In genomic region chr4:40309250-40309774, GRCh38 we compare ENCODE assay signal across 8 cellular contexts. TPM values are rescaled to one million over a fixed set of nuclear protein-coding genes. Genes with fewer than 3 reads are reported as not detected.
DNase-seq lines count a peak whose midpoint lies in the region; ATAC-seq and TF ChIP-seq lines count a peak whose summit lies in the region.

No MANE protein-coding gene starts in this region.

- H3K4me2 ChIP-seq in GM23248 (ENCODE audit: unreplicated experiment): peak overlapping the region; percentile 88

- DNase-seq in CD8-positive, alpha-beta T cell: peak; percentile 84 to 94 (median 91)
- DNase-seq in GM23248 (peak; percentile 86), NT2/D1 (ENCODE audit: low read depth, low spot score) (peak; percentile 80), cardiac muscle cell (ENCODE audit: low read depth in 1 of 2, low spot score in 1 of 2) (peak; percentile 88 to 92), retina (peak; percentile 84), DMS79 treated with DMSO at 0.1 percent for 48 hours (lab: John Stamatoyannopoulos, UW) (no peak)
- DNase-seq in activated gamma-delta T cell treated with anti-CD3 and anti-CD28 coated beads, Interleukin-2, amount 50 U/mL, for 16 hours (ENCODE audit: low read depth): peak; percentile 83
- DNase-seq in stimulated activated naive CD4-positive, alpha-beta T cell (lab: John Stamatoyannopoulos, UW): no peak

- no peaks in the 10 kb centered on the region for H3K27me3 Mint-ChIP-seq in CD8-positive, alpha-beta T cell (ENCODE audit: low read depth)

- H3F3A ChIP-seq in GM23248 (ENCODE audit: insufficient read depth): no peaks in the 10 kb centered on the region

- H3K9me2 ChIP-seq in GM23248 (ENCODE audit: insufficient read depth): no peaks in the 10 kb centered on the region

- no peaks in the 10 kb centered on the region for H3K27me3 ChIP-seq in CD8-positive, alpha-beta T cell (ENCODE audit: insufficient read depth, low read length)
- H3K27me3 ChIP-seq in GM23248 (replicated peaks; ENCODE audit: insufficient read depth) (no peaks in the 10 kb centered on the region), NT2/D1 (ENCODE audit: insufficient read depth, insufficient read length) (peaks cover 2% of the 10 kb centered on the region), cardiac muscle cell (no peaks in the 10 kb centered on the region)

- H3K27ac Mint-ChIP-seq in CD8-positive, alpha-beta T cell: peak overlapping the region; percentile 99

- H3K9ac ChIP-seq in GM23248 (peak overlapping the region; percentile 54), NT2/D1 (ENCODE audit: insufficient read length, low read depth) (no peak overlapping the region)

- no peaks in the 10 kb centered on the region for H3K79me2 ChIP-seq in GM23248 (ENCODE audit: insufficient read depth)

- H4K20me1 ChIP-seq in GM23248 (ENCODE audit: insufficient read depth): no peaks in the 10 kb centered on the region

- in situ Hi-C loops in GM23248 (cut with MboI): loop anchor here (25.0 kb wide), 1 partner anchor 622 kb away; the partner anchor contains the start of gene UBE2K

- no peaks in the 10 kb centered on the region for H3K9me3 ChIP-seq in CD8-positive, alpha-beta T cell (ENCODE audit: low read length)
- H3K9me3 ChIP-seq in GM23248 (ENCODE audit: low read depth): no peaks in the 10 kb centered on the region
- peaks cover 10% of the 10 kb centered on the region; the same call in 1 of the 2 replicates for H3K9me3 ChIP-seq in NT2/D1 (ENCODE audit: insufficient read depth, low read length)
- no peaks in the 10 kb centered on the region for H3K9me3 ChIP-seq in cardiac muscle cell (ENCODE audit: low read depth)

- POLR2A ChIA-PET in CD8-positive, alpha-beta T cell (lab: Charles Lee): interaction anchor here (0.6 to 5.2 kb wide), 24 partner anchors 19 to 522 kb away, joined by 3 to 41 read pairs (median 6); no protein-coding TSS in a partner anchor

- 2% methylated on average over 10 of the region's 10 CpGs for WGBS in GM23248 (ENCODE audit: low coverage in 1 of 2, low lambda C conversion rate in 2 of 2, missing lambda C conversion rate in 2 of 2), 2 experiments

- no peaks in the 10 kb centered on the region for H3K36me3 ChIP-seq in CD8-positive, alpha-beta T cell (ENCODE audit: insufficient read depth, low read length)
- H3K36me3 ChIP-seq in GM23248 (ENCODE audit: low read depth) (no peaks in the 10 kb centered on the region), NT2/D1 (ENCODE audit: insufficient read depth, insufficient read length, low read length) (no peaks in the 10 kb centered on the region), cardiac muscle cell (no peaks in the 10 kb centered on the region)

- intact Hi-C loops in CD8-positive, alpha-beta T cell (cut with DNase I, micrococcal nuclease): loop anchor here (1.0 to 5.0 kb wide), 15 partner anchors 8 to 253 kb away; partner anchors contain the start of genes N4BP2 (in 1 of the 2) and RHOH (in 1 of the 2)

- H3K4me3 ChIP-seq in CD8-positive, alpha-beta T cell (ENCODE audit: low read depth, low read length): peak overlapping the region; percentile 28
- H3K4me3 ChIP-seq in GM23248: peak overlapping the region; percentile 58; the same call in 1 of the 2 replicates
- H3K4me3 ChIP-seq in NT2/D1 (ENCODE audit: insufficient read length, low read depth): no peak overlapping the region
- no peak overlapping the region for H3K4me3 ChIP-seq in cardiac muscle cell

- ATAC-seq in CD8-positive, alpha-beta T cell: peak; percentile 55

- H3K9me3 Mint-ChIP-seq in CD8-positive, alpha-beta T cell: peaks cover 2% of the 10 kb centered on the region

- peak overlapping the region; percentile 83 for H2AFZ ChIP-seq in GM23248

- no peaks in the 10 kb centered on the region for H3K36me3 Mint-ChIP-seq in CD8-positive, alpha-beta T cell

- H3K27ac ChIP-seq in CD8-positive, alpha-beta T cell (ENCODE audit: low read depth, low read length): peak overlapping the region; percentile 71
- H3K27ac ChIP-seq in GM23248: no peak overlapping the region
- no peak overlapping the region for H3K27ac ChIP-seq in cardiac muscle cell

- peak; percentile 86 for TF ChIP-seq CTCF in CD8-positive, alpha-beta T cell (IDR thresholded peaks at IDR 0.05)
- peak; percentile 89 for TF ChIP-seq CTCF in cardiac muscle cell (IDR thresholded peaks at IDR 0.05; ENCODE audit: low read depth, low read length)

- H3K4me1 Mint-ChIP-seq in CD8-positive, alpha-beta T cell (ENCODE audit: low read depth): peaks cover 82% of the 10 kb centered on the region

- peaks cover 78% of the 10 kb centered on the region for H3K4me1 ChIP-seq in CD8-positive, alpha-beta T cell (ENCODE audit: insufficient read depth, low read length)
- H3K4me1 ChIP-seq in GM23248 (ENCODE audit: insufficient read depth) (no peaks in the 10 kb centered on the region), NT2/D1 (ENCODE audit: insufficient read depth, insufficient read length) (no peaks in the 10 kb centered on the region), cardiac muscle cell (ENCODE audit: low read depth) (no peaks in the 10 kb centered on the region)

- peak overlapping the region; percentile 74 for H3K4me3 Mint-ChIP-seq in CD8-positive, alpha-beta T cell

- CTCF ChIA-PET in CD8-positive, alpha-beta T cell (lab: Charles Lee): interaction anchor here (0.6 to 8.4 kb wide), 43 partner anchors 8 to 253 kb away, joined by 3 to 118 read pairs (median 8); partner anchors contain the start of genes N4BP2 and RHOH

RNA-seq across cellular contexts. Expression of gene CHRNA9, which starts 25.8 kb away (rescaled TPM):
- total RNA-seq in CD8-positive, alpha-beta T cell: under 1 TPM; 0.14 to 0.58 TPM
- total RNA-seq in GM23248 (2014; rRNA removed; shearing (Covaris generic)): 0.51 and 0.97 TPM in 2 replicates
- polyA plus RNA-seq in GM23248 (2016; fragmentation: Nextera tagmentation; extraction: Ambion mirVana) (0.41 and 1.2 TPM in 2 replicates), cardiac muscle cell (not detected in 2 replicates)
- total RNA-seq in cardiac muscle cell: not detected in 2 replicates

Comparison
In these comparisons a context has a peak if more than half of its experiments do, and no peak if none do; other contexts are left out.
1. DNase-seq: peak in CD8-positive, alpha-beta T cell (7 of 7), GM23248 (single experiment), NT2/D1 (single experiment), activated gamma-delta T cell treated with anti-CD3 and anti-CD28 coated beads, Interleukin-2, amount 50 U/mL, for 16 hours (single experiment), cardiac muscle cell (2 of 2) and retina (single experiment); none in stimulated activated naive CD4-positive, alpha-beta T cell (0 of 6) and DMS79 treated with DMSO at 0.1 percent for 48 hours (single experiment).
2. H3K4me3 ChIP-seq: peak in CD8-positive, alpha-beta T cell (single experiment) and GM23248 (single experiment); none in NT2/D1 (single experiment) and cardiac muscle cell (single experiment).